Comparison of ENCODE assay signal across 22 cellular contexts in the genomic region with DNA sequence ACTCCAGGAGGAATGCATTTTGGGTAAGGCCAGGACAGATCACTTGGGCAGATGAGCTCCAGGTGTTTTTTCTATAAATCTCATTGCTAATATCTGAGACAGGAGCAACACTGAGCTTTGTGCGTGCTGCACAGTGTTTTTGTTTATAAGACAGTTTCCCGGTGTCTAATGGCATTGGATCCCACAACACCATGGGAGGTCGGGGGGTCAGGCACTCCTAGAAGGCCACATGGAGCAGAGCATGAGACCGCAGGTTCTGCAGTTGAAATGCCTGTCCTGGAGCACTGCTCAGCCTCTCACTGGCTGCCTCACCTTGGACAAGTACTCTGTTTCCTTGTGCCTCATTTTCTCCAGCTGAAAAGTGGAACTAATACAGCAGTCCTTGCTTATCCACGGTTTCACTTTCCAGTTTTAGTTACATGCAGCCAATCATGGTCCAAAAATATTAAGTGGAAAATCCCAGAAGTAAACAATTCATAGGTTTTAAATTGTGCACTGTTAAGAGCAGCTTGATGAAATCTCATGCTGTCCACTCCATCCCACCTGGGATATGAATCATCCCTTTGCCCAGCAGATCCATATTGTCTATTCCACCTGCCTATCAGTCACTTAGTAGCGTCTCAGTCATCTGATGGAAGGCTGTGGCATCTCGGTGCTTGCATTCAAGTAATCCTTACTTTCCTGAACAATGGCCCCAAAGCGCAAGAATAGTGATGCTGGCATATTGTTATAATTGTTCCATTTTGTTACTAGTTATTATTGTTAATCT. TPM values are rescaled to one million over a fixed set of nuclear protein-coding genes. Genes with fewer than 3 reads are reported as not detected.
DNase-seq lines count a peak whose midpoint lies in the region; ATAC-seq and TF ChIP-seq lines count a peak whose summit lies in the region.
"Had no signal": no experiment of that assay in that cellular context is flagged by ENCODE, and none has a peak within 500 bp of the region (broad histone marks: within the 10 kb centered on the region; RNA-seq: fewer than 3 reads in every experiment).

No MANE protein-coding gene starts in this region.

- no peaks in the 10 kb centered on the region for H3K9me3 Mint-ChIP-seq in HFFc6
- H3K9me3 Mint-ChIP-seq: CD8-positive, alpha-beta memory T cell; H9 had no signal

- no peak overlapping the region for H3K4me3 Mint-ChIP-seq in HFFc6
- H3K4me3 Mint-ChIP-seq: B cell; CD8-positive, alpha-beta memory T cell; H9 had no signal

- DNase-seq in DMS53 (lab: John Stamatoyannopoulos, UW) (peak; percentile 27), DMS53 treated with DMSO at 0.1 percent for 48 hours (lab: John Stamatoyannopoulos, UW; ENCODE audit: unreplicated experiment) (no peak), SJSA1 (ENCODE audit: low read depth in 1 of 2, low spot score in 2 of 2) (peak; percentile 63 to 87), fibroblast of lung (ENCODE audit: low read depth in 2 of 2) (no peak), mesendoderm (no peak), SKM-1 (lab: John Stamatoyannopoulos, UW; ENCODE audit: unreplicated experiment) (no peak), body of pancreas (no peak), HFFc6 (no peak)
- DNase-seq: CD8-positive, alpha-beta memory T cell; DMS 273 treated with DMSO at 0.1 percent for 48 hours; DND-41; H9; Karpas-422; NCI-H1105 treated with DMSO at 0.1 percent for 48 hours; NCI-H2029; NCI-H524 treated with DMSO at 0.1 percent for 48 hours; RPMI8226; SIG-M5; SK-N-SH had no signal

- intact Hi-C loops in body of pancreas (cut with DNase I) = no loop called here

- H3K79me2 ChIP-seq in fibroblast of lung (ENCODE audit: control insufficient read depth, insufficient read depth, low read length) = no peaks in the 10 kb centered on the region
- peaks cover 2% of the 10 kb centered on the region for H3K79me2 ChIP-seq in mesendoderm (ENCODE audit: control insufficient read depth, insufficient read depth, low read length)

- H3K4me3 ChIP-seq in SJSA1 (no peak overlapping the region), fibroblast of lung (replicated peaks in 1 of 4; ENCODE audit: control extremely low read depth in 1 of 4, insufficient read depth in 1 of 4, low read depth in 3 of 4, low read length in 4 of 4) (no peak overlapping the region), mesendoderm (ENCODE audit: low read length) (no peak overlapping the region), body of pancreas (no peak overlapping the region)

- H3K4me1 ChIP-seq in SJSA1 (replicated peaks) (peaks cover 37% of the 10 kb centered on the region), fibroblast of lung (ENCODE audit: control insufficient read depth, extremely low read depth, insufficient read depth, low read length) (peaks cover 18% of the 10 kb centered on the region), mesendoderm (ENCODE audit: control insufficient read depth, low read depth, low read length) (peaks cover 15% of the 10 kb centered on the region), body of pancreas (peaks cover 11% of the 10 kb centered on the region)

- no peaks in the 10 kb centered on the region for H4K20me1 ChIP-seq in fibroblast of lung (ENCODE audit: control insufficient read depth, extremely low read depth, insufficient read depth, low read length)

- no peaks in the 10 kb centered on the region for H3K36me3 ChIP-seq in SJSA1
- no peaks in the 10 kb centered on the region for H3K36me3 ChIP-seq in fibroblast of lung (ENCODE audit: control insufficient read depth, insufficient read depth, low read length)
- no peaks in the 10 kb centered on the region for H3K36me3 ChIP-seq in mesendoderm (ENCODE audit: control insufficient read depth, insufficient read depth, low read length)
- H3K36me3 ChIP-seq in body of pancreas (replicated peaks in 1 of 2; ENCODE audit: insufficient read depth in 1 of 2, low read depth in 2 of 2) = no peaks in the 10 kb centered on the region

- no peak overlapping the region for H2AFZ ChIP-seq in fibroblast of lung (ENCODE audit: low read length)

- H3K9me3 ChIP-seq in SJSA1 (replicated peaks) (no peaks in the 10 kb centered on the region), fibroblast of lung (ENCODE audit: control insufficient read depth, insufficient read depth, low read depth, low read length) (no peaks in the 10 kb centered on the region), body of pancreas (no peaks in the 10 kb centered on the region)
- H3K9me3 ChIP-seq: SK-N-SH had no signal

- H3K4me1 Mint-ChIP-seq in HFFc6 (ENCODE audit: low read depth) = peaks cover 14% of the 10 kb centered on the region
- H3K4me1 Mint-ChIP-seq: B cell had no signal

- no peak overlapping the region for H2AK5ac ChIP-seq in mesendoderm (ENCODE audit: low read length)

- no CpG with 5 or more reads among the region's 8 CpGs for WGBS in mesendoderm (ENCODE audit: extremely low coverage, insufficient coverage, low lambda C conversion rate)
- WGBS in body of pancreas, 2 donors = 92% methylated on average over 8 of the region's 8 CpGs

- H3K36me3 Mint-ChIP-seq in HFFc6 (ENCODE audit: low read depth) = peaks cover 19% of the 10 kb centered on the region

- no peaks in the 10 kb centered on the region for H3K27me3 ChIP-seq in SJSA1 (replicated peaks)
- H3K27me3 ChIP-seq in fibroblast of lung (ENCODE audit: control insufficient read depth, insufficient read depth, low read length) = no peaks in the 10 kb centered on the region
- H3K27me3 ChIP-seq in mesendoderm (ENCODE audit: insufficient read depth, low read length, poor library complexity) = no peaks in the 10 kb centered on the region
- H3K27me3 ChIP-seq in body of pancreas = no peaks in the 10 kb centered on the region

- H3K56ac ChIP-seq in mesendoderm (ENCODE audit: low read length) = no peak overlapping the region

- no peak overlapping the region for H3K18ac ChIP-seq in mesendoderm (ENCODE audit: low read length)

- H3K4me2 ChIP-seq in fibroblast of lung (ENCODE audit: extremely low read depth, insufficient read depth, low read length) = peak overlapping the region; percentile 0
- H3K4me2 ChIP-seq in mesendoderm (ENCODE audit: low read length) = no peak overlapping the region
- H3K4me2 ChIP-seq: SK-N-SH had no signal

- no peak overlapping the region for H3K9ac ChIP-seq in fibroblast of lung (ENCODE audit: insufficient read depth, low read length)
- no peak overlapping the region for H3K9ac ChIP-seq in mesendoderm (ENCODE audit: low read length)
- H3K9ac ChIP-seq: SK-N-SH had no signal

- no peak overlapping the region for H3K27ac Mint-ChIP-seq in HFFc6
- H3K27ac Mint-ChIP-seq: B cell, H9 had no signal

- H2BK5ac ChIP-seq in mesendoderm (ENCODE audit: low read length) = no peak overlapping the region

- no peak overlapping the region for H2BK120ac ChIP-seq in mesendoderm (ENCODE audit: low read depth, low read length)

- TF ChIP-seq CTCF in fibroblast of lung (conservative IDR thresholded peaks at IDR 0.05 in 1 of 2, IDR thresholded peaks at IDR 0.05 in 1 of 2; ENCODE audit: low read depth in 1 of 2, low read length in 2 of 2) = no peak
- no peak for TF ChIP-seq CTCF in body of pancreas (IDR thresholded peaks at IDR 0.05)
- no peak for TF ChIP-seq CTCF in HFFc6 (IDR thresholded peaks at IDR 0.05)

- H3K4ac ChIP-seq in mesendoderm (ENCODE audit: low read depth, low read length) = no peak overlapping the region

- no peak for TF ChIP-seq POLR2A in body of pancreas (IDR thresholded peaks at IDR 0.05)

- H3K27me3 Mint-ChIP-seq in HFFc6 (ENCODE audit: insufficient read depth) = no peaks in the 10 kb centered on the region
- H3K27me3 Mint-ChIP-seq: B cell; CD8-positive, alpha-beta memory T cell had no signal

- ATAC-seq in body of pancreas = no peak

- peak overlapping the region; percentile 9; the same call in 1 of the 2 replicates for H3K27ac ChIP-seq in SJSA1
- H3K27ac ChIP-seq in fibroblast of lung (ENCODE audit: insufficient read depth, low read length) = no peak overlapping the region
- no peak overlapping the region for H3K27ac ChIP-seq in mesendoderm (ENCODE audit: low read depth, low read length)
- H3K27ac ChIP-seq in body of pancreas = no peak overlapping the region
- H3K27ac ChIP-seq: 22Rv1, C4-2B had no signal

- H4K8ac ChIP-seq in mesendoderm (ENCODE audit: low read depth, low read length) = no peak overlapping the region

- H3K23ac ChIP-seq in mesendoderm (ENCODE audit: low read length) = peak overlapping the region; percentile 18

- H3K79me1 ChIP-seq in mesendoderm (ENCODE audit: low read length) = peaks cover 8% of the 10 kb centered on the region

- no peak overlapping the region for H2BK15ac ChIP-seq in mesendoderm (replicated peaks; ENCODE audit: low read depth)

- no peak overlapping the region for H4K5ac ChIP-seq in mesendoderm (ENCODE audit: low read length)

RNA-seq across cellular contexts. Expression of a gene that starts 35.2 kb away (rescaled TPM):
- total RNA-seq in SJSA1 (2014; rRNA removed; shearing (Covaris generic)) = 0.91 and 2.7 TPM in 2 replicates
- 5.1 and 9.4 TPM in 2 replicates for total RNA-seq in fibroblast of lung
- 5.1 and 6.0 TPM in 2 replicates for polyA plus RNA-seq in fibroblast of lung
- polyA plus RNA-seq in fibroblast of lung (2012) = 7.5 and 8.2 TPM in 2 replicates
- 1.7 and 4.2 TPM in 2 replicates for polyA minus RNA-seq in fibroblast of lung (ENCODE audit: low replicate concordance)
- 27.2 TPM for polyA plus RNA-seq in mesendoderm (2013, experiment 1 of 2)
- 28.3 TPM for polyA plus RNA-seq in mesendoderm (2013, experiment 2 of 2)
- 1 to 10 TPM; 6.6 to 8.0 TPM for total RNA-seq in body of pancreas
- total RNA-seq in HFFc6 (2021; fragmentation: NEBNext Ultra II Directional; extraction: Animal tissue kit (Norgen Biotek cat#: 25700)) = 10 to 100 TPM in 3 of 6 experiments, 1 to 10 TPM in 3; 8.4 to 11.4 (median 9.8) TPM

Comparison
In these comparisons a context has a peak if more than half of its experiments do, and no peak if none do; other contexts are left out.
1. DNase-seq: peak in DMS53 (single experiment) and SJSA1 (2 of 2); none in DMS53 treated with DMSO at 0.1 percent for 48 hours (single experiment), fibroblast of lung (0 of 2), mesendoderm (single experiment), SKM-1 (single experiment), body of pancreas (0 of 4) and HFFc6 (single experiment).